25 cellular contexts compared by ENCODE assay signal in the genomic region with DNA sequence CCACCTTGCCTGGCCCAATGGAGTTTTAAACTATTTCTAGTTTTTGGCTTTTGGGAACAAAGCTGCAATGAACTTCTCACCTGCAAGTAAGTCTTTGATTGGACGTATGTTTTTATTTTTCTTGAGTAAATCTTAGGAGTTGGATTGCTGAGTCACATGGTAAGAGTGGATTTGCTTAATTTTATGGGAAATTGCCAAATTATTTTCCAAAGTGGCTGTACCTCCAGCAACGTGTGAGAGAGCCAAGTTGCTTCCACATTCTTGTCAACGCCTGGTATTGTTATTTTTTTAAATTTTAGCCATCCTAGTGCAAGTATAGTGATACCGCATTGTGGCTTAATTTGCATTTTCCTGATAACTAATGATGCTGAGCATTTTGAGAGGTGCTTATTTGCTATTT.
"Had no signal": no experiment of that assay in that cellular context is flagged by ENCODE, and none has a peak within 500 bp of the region (broad histone marks: within the 10 kb centered on the region; RNA-seq: fewer than 3 reads in every experiment).

No MANE protein-coding gene starts in this region.

- H3K4me3 ChIP-seq: coronary artery, dorsolateral prefrontal cortex, esophagus muscularis mucosa, gastroesophageal sphincter, heart left ventricle, hepatocyte, lower lobe of right lung had no signal

- ATAC-seq: foreskin keratinocyte, gastroesophageal sphincter, heart left ventricle, left colon, left lobe of liver, left ventricle myocardium superior had no signal

- H3K4me3 Mint-ChIP-seq: immature natural killer cell, memory B cell had no signal

- FAIRE-seq: colon, endothelial cell of umbilical vein, frontal cortex, kidney had no signal

- H3K27ac Mint-ChIP-seq: immature natural killer cell, memory B cell had no signal

- H3K36me3 Mint-ChIP-seq: immature natural killer cell, memory B cell had no signal

- H3K4me1 Mint-ChIP-seq: immature natural killer cell had no signal

- DNase-seq: dermis blood vessel endothelial cell; dorsolateral prefrontal cortex; effector CD4-positive, alpha-beta T cell; effector memory CD4-positive, alpha-beta T cell; foreskin keratinocyte; heart left ventricle; hypothalamus; immature natural killer cell; islet precursor cell; kidney; kidney glomerular epithelial cell; left colon; left ventricle myocardium superior; lower lobe of right lung; mesendoderm; midbrain had no signal

- H3K9me3 Mint-ChIP-seq: immature natural killer cell had no signal
